In genomic region chr4:166625018-166625637, GRCh38 we compare ENCODE assay signal across 23 cellular contexts.
DNase-seq lines count a peak whose midpoint lies in the region; ATAC-seq and TF ChIP-seq lines count a peak whose summit lies in the region.
"Had no signal": no experiment of that assay in that cellular context is flagged by ENCODE, and none has a peak within 500 bp of the region (broad histone marks: within the 10 kb centered on the region; RNA-seq: fewer than 3 reads in every experiment).

No MANE protein-coding gene starts in this region.

- TF ChIP-seq CTCF in GM06990 (IDR thresholded peaks at IDR 0.05; ENCODE audit: insufficient read depth, low read length, poor library complexity, severe bottlenecking): no peak

- ATAC-seq in GM18909 (IDR thresholded peaks at IDR 0.05; ENCODE audit: poor library complexity, unreplicated experiment) (peak; percentile 54), HG02798 (IDR thresholded peaks at IDR 0.05; ENCODE audit: poor library complexity, unreplicated experiment) (peak; percentile 43), HG03442 (IDR thresholded peaks at IDR 0.05; ENCODE audit: unreplicated experiment) (peak; percentile 68), GM21619 (IDR thresholded peaks at IDR 0.05; ENCODE audit: unreplicated experiment) (no peak)
- ATAC-seq: activated CD4-positive, alpha-beta T cell treated with anti-CD3 and anti-CD28 coated beads for 36 hours; CD8-positive, alpha-beta T cell; effector memory CD8-positive, alpha-beta T cell; stimulated activated naive CD8-positive, alpha-beta T cell treated with anti-CD3 and anti-CD28 coated beads, Interleukin-15, amount 100 ng/mL, for 72 hours had no signal

- no peaks in the 10 kb centered on the region for H3K27me3 ChIP-seq in GM06990 (replicated peaks; ENCODE audit: control insufficient read depth, insufficient read depth, low read length)
- H3K27me3 ChIP-seq: cardiac muscle cell had no signal

- H3K36me3 ChIP-seq in GM06990 (ENCODE audit: control insufficient read depth, insufficient read depth, low read length): no peaks in the 10 kb centered on the region
- H3K36me3 ChIP-seq: cardiac muscle cell had no signal

- DNase-seq in GM06990 (ENCODE audit: extremely low read depth, insufficient read length) (peak; percentile 7), dedifferentiated amniotic fluid mesenchymal stem cell (ENCODE audit: extremely low spot score) (no peak), germinal center (ENCODE audit: low spot score) (no peak), NCI-H1436 treated with DMSO at 0.1 percent for 48 hours (lab: John Stamatoyannopoulos, UW) (no peak)
- DNase-seq: activated CD4-positive, alpha-beta T cell treated with anti-CD3 and anti-CD28 coated beads for 36 hours; activated T-cell treated with anti-CD3 and anti-CD28 coated beads for 4 hours; aorta; CD8-positive, alpha-beta T cell; effector memory CD8-positive, alpha-beta T cell; erythroblast; mammary epithelial cell; NCI-H1694; retina; SK-N-SH; small intestine; stimulated activated CD8-positive, alpha-beta memory T cell treated with anti-CD3 and anti-CD28 coated beads, Interleukin-4, amount 100 ng/mL, for 48 hours; stimulated activated naive CD8-positive, alpha-beta T cell treated with anti-CD3 and anti-CD28 coated beads, Interleukin-15, amount 100 ng/mL, for 72 hours had no signal

- no peak overlapping the region for H3K4me3 ChIP-seq in GM06990 (replicated peaks; ENCODE audit: low read depth, low read length)
- H3K4me3 ChIP-seq: cardiac muscle cell, coronary artery had no signal
